In genomic region chr7:137546671-137547070, GRCh38 we compare ENCODE assay signal across 16 cellular contexts.
"Had no signal": no experiment of that assay in that cellular context is flagged by ENCODE, and none has a peak within 500 bp of the region (broad histone marks: within the 10 kb centered on the region; RNA-seq: fewer than 3 reads in every experiment).

No MANE protein-coding gene starts in this region.

- H3K9me3 Mint-ChIP-seq: activated naive CD8-positive, alpha-beta T cell treated with anti-CD3 and anti-CD28 coated beads, Interleukin-2, amount 10 ng/mL, durations not matched to agents 7 days and 5 days; activated T-helper 1 cell treated with anti-CD3 and anti-CD28 coated beads, Interleukin-12 subunit alpha, Interleukin-12 subunit beta, Interleukin-2, Interleukin-4 antibody, amounts not matched to agents 30 ng/mL and 10 ng/mL and 1 ng/mL, durations not matched to agents 14 hours and 24 hours and 36 hours had no signal

- H3K4me1 ChIP-seq: esophagus muscularis mucosa, pancreas, sigmoid colon, thyroid gland had no signal

- H3K9me3 ChIP-seq: esophagus muscularis mucosa, mucosa of descending colon, pancreas, sigmoid colon, SK-N-SH, thyroid gland had no signal

- H3K36me3 ChIP-seq: cardiac muscle cell, esophagus muscularis mucosa, pancreas, sigmoid colon had no signal

- H3K4me1 Mint-ChIP-seq: activated naive CD8-positive, alpha-beta T cell treated with anti-CD3 and anti-CD28 coated beads, Interleukin-2, amount 10 ng/mL, durations not matched to agents 7 days and 5 days; naive thymus-derived CD4-positive, alpha-beta T cell; stimulated activated effector memory CD8-positive, alpha-beta T cell treated with anti-CD3 and anti-CD28 coated beads, Interleukin-12 subunit alpha, Interleukin-12 subunit beta, amount 100 ng/mL, for 72 hours; T-cell had no signal

- H3K27ac Mint-ChIP-seq: activated naive CD8-positive, alpha-beta T cell treated with anti-CD3 and anti-CD28 coated beads, Interleukin-2, amount 10 ng/mL, durations not matched to agents 7 days and 5 days; activated T-helper 1 cell treated with anti-CD3 and anti-CD28 coated beads, Interleukin-12 subunit alpha, Interleukin-12 subunit beta, Interleukin-2, Interleukin-4 antibody, amounts not matched to agents 30 ng/mL and 10 ng/mL and 1 ng/mL, durations not matched to agents 14 hours and 24 hours and 36 hours; naive thymus-derived CD4-positive, alpha-beta T cell; stimulated activated effector memory CD8-positive, alpha-beta T cell treated with anti-CD3 and anti-CD28 coated beads, Interleukin-12 subunit alpha, Interleukin-12 subunit beta, amount 100 ng/mL, for 72 hours; T-cell had no signal

- H3K9ac ChIP-seq: SK-N-SH had no signal

- H3K4me2 ChIP-seq: SK-N-SH had no signal

- DNase-seq: activated CD4-positive, CD25-positive, alpha-beta regulatory T cell treated with anti-CD3 and anti-CD28 coated beads, Interleukin-2, amount 50 U/mL, for 72 hours; activated naive CD8-positive, alpha-beta T cell treated with anti-CD3 and anti-CD28 coated beads, Interleukin-2, amount 10 ng/mL, durations not matched to agents 7 days and 5 days; aorta; mucosa of descending colon; naive thymus-derived CD4-positive, alpha-beta T cell; pancreas; sigmoid colon; SK-N-SH; T-cell; T-helper 9 cell; thyroid gland had no signal

- H3K36me3 Mint-ChIP-seq: activated naive CD8-positive, alpha-beta T cell treated with anti-CD3 and anti-CD28 coated beads, Interleukin-2, amount 10 ng/mL, durations not matched to agents 7 days and 5 days; naive thymus-derived CD4-positive, alpha-beta T cell; stimulated activated effector memory CD8-positive, alpha-beta T cell treated with anti-CD3 and anti-CD28 coated beads, Interleukin-12 subunit alpha, Interleukin-12 subunit beta, amount 100 ng/mL, for 72 hours; T-cell had no signal

- H3K27me3 Mint-ChIP-seq: activated naive CD8-positive, alpha-beta T cell treated with anti-CD3 and anti-CD28 coated beads, Interleukin-2, amount 10 ng/mL, durations not matched to agents 7 days and 5 days had no signal

- H3K27ac ChIP-seq: cardiac muscle cell, esophagus muscularis mucosa, pancreas, sigmoid colon, thyroid gland had no signal

- H3K4me3 ChIP-seq: cardiac muscle cell, esophagus muscularis mucosa, mucosa of descending colon, pancreas, sigmoid colon, thyroid gland had no signal

- H3K4me3 Mint-ChIP-seq: activated naive CD8-positive, alpha-beta T cell treated with anti-CD3 and anti-CD28 coated beads, Interleukin-2, amount 10 ng/mL, durations not matched to agents 7 days and 5 days; activated T-helper 1 cell treated with anti-CD3 and anti-CD28 coated beads, Interleukin-12 subunit alpha, Interleukin-12 subunit beta, Interleukin-2, Interleukin-4 antibody, amounts not matched to agents 30 ng/mL and 10 ng/mL and 1 ng/mL, durations not matched to agents 14 hours and 24 hours and 36 hours; naive thymus-derived CD4-positive, alpha-beta T cell; stimulated activated effector memory CD8-positive, alpha-beta T cell treated with anti-CD3 and anti-CD28 coated beads, Interleukin-12 subunit alpha, Interleukin-12 subunit beta, amount 100 ng/mL, for 72 hours; T-cell had no signal

- H3K27me3 ChIP-seq: cardiac muscle cell, esophagus muscularis mucosa, pancreas, sigmoid colon, thyroid gland had no signal

- ATAC-seq: left lobe of liver; mucosa of descending colon; naive thymus-derived CD4-positive, alpha-beta T cell; pancreas; stimulated activated effector memory CD8-positive, alpha-beta T cell treated with anti-CD3 and anti-CD28 coated beads, Interleukin-12 subunit alpha, Interleukin-12 subunit beta, amount 100 ng/mL, for 72 hours; T-cell had no signal
